1 cellular context compared by ENCODE assay signal in genomic region chr5:63375851-63376250, GRCh38.
TF ChIP-seq lines count a peak whose summit lies in the region.

No MANE protein-coding gene starts in this region.

TF ChIP-seq in H1, 55 proteins besides CTCF, POLR2A, EP300 and RAD21 (continued from another document):
- no peak for TF ChIP-seq RBBP5 (IDR thresholded peaks at IDR 0.05; ENCODE audit: borderline replicate concordance, low read depth, low read length)
- no peak for TF ChIP-seq RXRA (IDR thresholded peaks at IDR 0.05; ENCODE audit: insufficient read depth, low read depth, low read length)
- TF ChIP-seq NRF1 (IDR thresholded peaks at IDR 0.05; ENCODE audit: low read depth, low read length): no peak
- TF ChIP-seq SP1 (IDR thresholded peaks at IDR 0.05; ENCODE audit: low read depth, low read length): no peak
- no peak for TF ChIP-seq KDM4A (IDR thresholded peaks at IDR 0.05; ENCODE audit: low read depth, low read length, severe bottlenecking)
- TF ChIP-seq, protein P1, sequence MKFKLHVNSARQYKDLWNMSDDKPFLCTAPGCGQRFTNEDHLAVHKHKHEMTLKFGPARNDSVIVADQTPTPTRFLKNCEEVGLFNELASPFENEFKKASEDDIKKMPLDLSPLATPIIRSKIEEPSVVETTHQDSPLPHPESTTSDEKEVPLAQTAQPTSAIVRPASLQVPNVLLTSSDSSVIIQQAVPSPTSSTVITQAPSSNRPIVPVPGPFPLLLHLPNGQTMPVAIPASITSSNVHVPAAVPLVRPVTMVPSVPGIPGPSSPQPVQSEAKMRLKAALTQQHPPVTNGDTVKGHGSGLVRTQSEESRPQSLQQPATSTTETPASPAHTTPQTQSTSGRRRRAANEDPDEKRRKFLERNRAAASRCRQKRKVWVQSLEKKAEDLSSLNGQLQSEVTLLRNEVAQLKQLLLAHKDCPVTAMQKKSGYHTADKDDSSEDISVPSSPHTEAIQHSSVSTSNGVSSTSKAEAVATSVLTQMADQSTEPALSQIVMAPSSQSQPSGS (IDR thresholded peaks at IDR 0.05; ENCODE audit: low read length): no peak
- no peak for TF ChIP-seq CHD2 (IDR thresholded peaks at IDR 0.05; ENCODE audit: low read length)
- TF ChIP-seq PHF8 (conservative IDR thresholded peaks at IDR 0.05; ENCODE audit: low read depth, low read length): no peak
- TF ChIP-seq NANOG (IDR thresholded peaks at IDR 0.05; ENCODE audit: insufficient read depth, low read depth, low read length, poor library complexity, severe bottlenecking): no peak
- TF ChIP-seq SIRT6 (IDR thresholded peaks at IDR 0.05; ENCODE audit: low read length): no peak
- TF ChIP-seq POU5F1 (IDR thresholded peaks at IDR 0.05; ENCODE audit: low read depth, low read length): no peak
- TF ChIP-seq YY1 (IDR thresholded peaks at IDR 0.05; ENCODE audit: low read depth, low read length): no peak
- TF ChIP-seq CBX8 (IDR thresholded peaks at IDR 0.05; ENCODE audit: borderline replicate concordance, low read depth, low read length): no peak
- TF ChIP-seq KDM1A (IDR thresholded peaks at IDR 0.05; ENCODE audit: borderline replicate concordance, low read length): no peak
